ENCODE assay signal across 18 cellular contexts in genomic region chrX:140229187-140229586, GRCh38.
DNase-seq lines count a peak whose midpoint lies in the region; ATAC-seq and TF ChIP-seq lines count a peak whose summit lies in the region.
"Had no signal": no experiment of that assay in that cellular context is flagged by ENCODE, and none has a peak within 500 bp of the region (broad histone marks: within the 10 kb centered on the region; RNA-seq: fewer than 3 reads in every experiment).

No MANE protein-coding gene starts in this region.

- H3K27me3 Mint-ChIP-seq in endodermal cell (ENCODE audit: insufficient read depth) = no peaks in the 10 kb centered on the region
- H3K27me3 Mint-ChIP-seq: CD4-positive, alpha-beta memory T cell; IgD-negative memory B cell had no signal

- no peaks in the 10 kb centered on the region for H3K4me1 Mint-ChIP-seq in endodermal cell
- H3K4me1 Mint-ChIP-seq: CD4-positive, alpha-beta memory T cell; IgD-negative memory B cell had no signal

- H3K27me3 ChIP-seq in NT2/D1 (ENCODE audit: insufficient read depth, insufficient read length) (no peaks in the 10 kb centered on the region), endodermal cell (ENCODE audit: control insufficient read depth, insufficient read depth, low read length, poor library complexity, severe bottlenecking) (no peaks in the 10 kb centered on the region)
- H3K27me3 ChIP-seq: SJCRH30 had no signal

- 43% methylated on average over 1 of the region's 1 CpG; no CpG with 5 or more reads in 1 of the 2 experiments for WGBS in endodermal cell (ENCODE audit: insufficient coverage in 1 of 2, insufficient read length in 1 of 2), 2 experiments

- H3K36me3 ChIP-seq in ES-I3 (ENCODE audit: insufficient read depth, low read length) = no peaks in the 10 kb centered on the region
- H3K36me3 ChIP-seq in NT2/D1 (ENCODE audit: insufficient read depth, insufficient read length, low read length) = no peaks in the 10 kb centered on the region
- H3K36me3 ChIP-seq in endodermal cell (ENCODE audit: control insufficient read depth, insufficient read depth, low read length) = no peaks in the 10 kb centered on the region
- H3K36me3 ChIP-seq: BLaER1, SJCRH30 had no signal

- H3K27ac Mint-ChIP-seq in endodermal cell = no peak overlapping the region
- H3K27ac Mint-ChIP-seq: CD4-positive, alpha-beta memory T cell; IgD-negative memory B cell had no signal

- peaks cover 11% of the 10 kb centered on the region for H3K9me3 Mint-ChIP-seq in endodermal cell

- no peak overlapping the region for H3K4me3 ChIP-seq in NT2/D1 (ENCODE audit: insufficient read length, low read depth)
- no peak overlapping the region for H3K4me3 ChIP-seq in endodermal cell (ENCODE audit: low read length)
- H3K4me3 ChIP-seq: BLaER1, SJCRH30 had no signal

- peak overlapping the region; percentile 11; the same call in 1 of the 2 replicates for H3K9ac ChIP-seq in ES-I3 (ENCODE audit: low read depth, low read length)
- no peak overlapping the region for H3K9ac ChIP-seq in NT2/D1 (ENCODE audit: insufficient read length, low read depth)
- H3K9ac ChIP-seq in endodermal cell (ENCODE audit: extremely low read depth, low read length, poor library complexity, severe bottlenecking) = no peak overlapping the region
- H3K9ac ChIP-seq: BLaER1 had no signal

- H3K9me3 ChIP-seq in ES-I3 (ENCODE audit: control insufficient read depth, insufficient read depth, low read length) (peaks cover 5% of the 10 kb centered on the region), NT2/D1 (ENCODE audit: insufficient read depth, low read length) (no peaks in the 10 kb centered on the region), endodermal cell (ENCODE audit: control insufficient read depth, low read length) (no peaks in the 10 kb centered on the region)
- H3K9me3 ChIP-seq: SJCRH30 had no signal

- TF ChIP-seq CTCF in endodermal cell (conservative IDR thresholded peaks at IDR 0.05) = no peak

- H3K4me1 ChIP-seq in ES-I3 (ENCODE audit: insufficient read depth, low read length) = peaks cover 4% of the 10 kb centered on the region; the same call in 1 of the 2 replicates
- H3K4me1 ChIP-seq in NT2/D1 (ENCODE audit: insufficient read depth, insufficient read length) = no peaks in the 10 kb centered on the region
- no peaks in the 10 kb centered on the region for H3K4me1 ChIP-seq in endodermal cell (ENCODE audit: control insufficient read depth, insufficient read depth, low read length)
- H3K4me1 ChIP-seq: BLaER1, SJCRH30 had no signal

- ATAC-seq in GM19467 (IDR thresholded peaks at IDR 0.05; ENCODE audit: unreplicated experiment) (no peak), GM21717 (IDR thresholded peaks at IDR 0.05; ENCODE audit: unreplicated experiment) (no peak)

- no peak overlapping the region for H3K27ac ChIP-seq in endodermal cell (ENCODE audit: low read depth, low read length)
- H3K27ac ChIP-seq: BLaER1, SJCRH30 had no signal

- H3K4me3 Mint-ChIP-seq in endodermal cell = no peak overlapping the region
- H3K4me3 Mint-ChIP-seq: CD4-positive, alpha-beta memory T cell; IgD-negative memory B cell had no signal

- H3K36me3 Mint-ChIP-seq in endodermal cell (ENCODE audit: low read depth) = peaks cover 5% of the 10 kb centered on the region
- H3K36me3 Mint-ChIP-seq: CD4-positive, alpha-beta memory T cell; IgD-negative memory B cell had no signal

- DNase-seq in NT2/D1 (ENCODE audit: low read depth, low spot score) = peak; percentile 20
- DNase-seq in endodermal cell = peak; percentile 42
- peak; percentile 1 for DNase-seq in non-pigmented ciliary epithelial cell (ENCODE audit: low read depth)
- DNase-seq in globus pallidus (ENCODE audit: low spot score) = no peak
- DNase-seq: Calu3; CD4-positive, alpha-beta memory T cell; DMS53; Karpas-422; NCI-H146; NCI-H2029 treated with DMSO at 0.1 percent for 48 hours; NCI-H2171; NCI-H526; SJCRH30 had no signal
